In the genomic region with DNA sequence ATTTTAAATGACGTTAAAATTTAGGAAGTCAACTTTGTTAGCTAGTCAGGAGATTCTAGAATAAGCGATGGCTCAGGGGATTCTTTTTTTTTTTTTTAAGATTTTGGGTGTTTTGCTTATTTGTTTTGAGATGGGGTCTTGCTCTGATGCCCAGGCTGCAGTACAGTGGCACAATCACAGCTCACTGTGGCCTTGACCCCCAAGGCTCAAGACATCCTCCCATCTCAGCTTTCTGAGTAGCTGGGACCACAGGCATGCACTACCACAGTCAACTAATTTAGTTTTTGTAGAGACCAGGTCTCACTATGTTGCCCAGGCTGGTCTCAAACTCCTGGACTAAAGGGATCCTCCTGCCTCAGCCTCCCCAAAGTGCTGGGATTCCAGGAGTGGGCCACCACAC, we compare ENCODE assay signal across 16 cellular contexts. TPM values are rescaled to one million over a fixed set of nuclear protein-coding genes. Genes with fewer than 3 reads are reported as not detected.
DNase-seq lines count a peak whose midpoint lies in the region; ATAC-seq, FAIRE-seq and TF ChIP-seq lines count a peak whose summit lies in the region.
"Had no signal": no experiment of that assay in that cellular context is flagged by ENCODE, and none has a peak within 500 bp of the region (broad histone marks: within the 10 kb centered on the region; RNA-seq: fewer than 3 reads in every experiment).

No MANE protein-coding gene starts in this region.

- no peak overlapping the region for H3K9ac ChIP-seq in H9 (ENCODE audit: extremely low read depth, insufficient read length, low read length)
- H3K9ac ChIP-seq in K562 (ENCODE audit: insufficient read depth in 1 of 2, low read depth in 2 of 2, low read length in 2 of 2): no peak overlapping the region

- no peak overlapping the region for H3K4me2 ChIP-seq in H9 (ENCODE audit: insufficient read depth, insufficient read length, low read length)
- H3K4me2 ChIP-seq in K562 (ENCODE audit: insufficient read depth, low read length): no peak overlapping the region

- H3K27me3 ChIP-seq in H9 (ENCODE audit: insufficient read depth, low read length) (no peaks in the 10 kb centered on the region), K562 (ENCODE audit: control insufficient read depth in 2 of 2, insufficient read depth in 2 of 2, low read length in 2 of 2) (no peaks in the 10 kb centered on the region)

- H3K36me3 ChIP-seq in HEK293 (ENCODE audit: control insufficient read depth in 2 of 2, insufficient read depth in 1 of 2, low read length in 2 of 2): peaks cover 3% of the 10 kb centered on the region in 2 experiments
- H3K36me3 ChIP-seq in K562 (ENCODE audit: control insufficient read depth, insufficient read depth, low read length): peaks cover 22% of the 10 kb centered on the region; the same call in 2 of the 3 replicates

- no peak overlapping the region for H3K18ac ChIP-seq in H9 (ENCODE audit: insufficient read length, low read depth, low read length)

- no peak overlapping the region for H3K4me3 Mint-ChIP-seq in H9
- H3K4me3 Mint-ChIP-seq: CD4-positive, alpha-beta memory T cell had no signal

- H3K27ac ChIP-seq in H9 (ENCODE audit: insufficient read length, low read depth, low read length): no peak overlapping the region
- no peak overlapping the region for H3K27ac ChIP-seq in HEK293 (ENCODE audit: extremely low read depth, low read depth, low read length)
- no peak overlapping the region for H3K27ac ChIP-seq in K562 (ENCODE audit: extremely low read depth, low read depth, low read length)

- in situ Hi-C loops in K562 (cut with MboI): no loop called here

- H3K9me3 ChIP-seq in H9 (ENCODE audit: control insufficient read depth, low read depth, low read length) (no peaks in the 10 kb centered on the region), HEK293 (ENCODE audit: control insufficient read depth, insufficient read depth, low read depth, low read length) (no peaks in the 10 kb centered on the region), K562 (replicated peaks; ENCODE audit: control insufficient read depth, insufficient read depth, low read depth, low read length) (no peaks in the 10 kb centered on the region)

- TF ChIP-seq EP300 in K562 (IDR thresholded peaks at IDR 0.05; ENCODE audit: low read length): no peak

- WGBS in H9 (ENCODE audit: extremely low coverage, insufficient read length, low lambda C conversion rate): 100% methylated on average over 1 of the region's 2 CpGs
- WGBS in K562 (ENCODE audit: insufficient coverage, low coverage, missing lambda C conversion rate): 92% methylated on average over 2 of the region's 2 CpGs

- H2BK12ac ChIP-seq in H9 (ENCODE audit: insufficient read length, low read depth, low read length): no peak overlapping the region

- H2AK5ac ChIP-seq in H9 (ENCODE audit: insufficient read length, low read length): no peak overlapping the region

- CTCF ChIA-PET in HEK293 (lab: Yijun Ruan, JAX): interaction anchor here (0.6 kb wide), 1 partner anchor 49 kb away, joined by 3 read pairs; no protein-coding TSS in a partner anchor
- CTCF ChIA-PET in K562 (lab: Yijun Ruan, JAX; ENCODE audit: low intra/inter-chr PET ratio): no interaction called here

- H3T11ph ChIP-seq in H9 (ENCODE audit: low read length): no peak overlapping the region

- H2BK120ac ChIP-seq in H9 (ENCODE audit: low read depth, low read length, poor library complexity, severe bottlenecking): no peak overlapping the region

- no peaks in the 10 kb centered on the region for H3K9me1 ChIP-seq in K562 (ENCODE audit: control insufficient read depth, insufficient read depth, low read length)

- TF ChIP-seq POLR2A in K562 (conservative IDR thresholded peaks at IDR 0.05): no peak

- H3K79me2 ChIP-seq in H9 (ENCODE audit: insufficient read depth, low read length) (peaks cover 16% of the 10 kb centered on the region; the same call in 1 of the 2 replicates), K562 (ENCODE audit: control insufficient read depth, insufficient read depth, low read length) (peaks cover 94% of the 10 kb centered on the region)

- no peak overlapping the region for H3K56ac ChIP-seq in H9 (ENCODE audit: insufficient read length, low read depth, low read length)

- H3K27me3 Mint-ChIP-seq in H9 (ENCODE audit: low read depth): no peaks in the 10 kb centered on the region
- H3K27me3 Mint-ChIP-seq: CD4-positive, alpha-beta memory T cell had no signal

- no peak for FAIRE-seq in K562 (lab: Jason Lieb, UNC)
- FAIRE-seq: G401.6, GM12892 had no signal

- H2BK5ac ChIP-seq in H9 (ENCODE audit: insufficient read length, low read length): no peak overlapping the region

- no peak overlapping the region for H2BK20ac ChIP-seq in H9 (ENCODE audit: low read depth, low read length, poor library complexity, severe bottlenecking)

- no peak overlapping the region for H3K4ac ChIP-seq in H9 (ENCODE audit: low read depth, low read length)

- peaks cover 9% of the 10 kb centered on the region for H3K79me1 ChIP-seq in H9 (ENCODE audit: insufficient read depth, low read depth, low read length, poor library complexity, severe bottlenecking)

- no peak overlapping the region for H4K8ac ChIP-seq in H9 (replicated peaks; ENCODE audit: insufficient read length, low read depth, low read length)

- peaks cover 2% of the 10 kb centered on the region for H4K20me1 ChIP-seq in H9 (ENCODE audit: control insufficient read depth, insufficient read depth, insufficient read length)
- no peaks in the 10 kb centered on the region for H4K20me1 ChIP-seq in K562 (replicated peaks; ENCODE audit: control insufficient read depth, insufficient read depth, low read length)

- no peak overlapping the region for H4K91ac ChIP-seq in H9 (ENCODE audit: insufficient read length, low read depth, low read length)

- TF ChIP-seq RAD21 in K562 (CRISPR knock-in tag; conservative IDR thresholded peaks at IDR 0.05 in 1 of 2, IDR thresholded peaks at IDR 0.05 in 1 of 2): no peak

- POLR2A ChIA-PET in HEK293 (lab: Yijun Ruan, JAX): interaction anchor here (0.6 kb wide), 2 partner anchors 77 to 189 kb away, joined by 5 to 7 read pairs; no protein-coding TSS in a partner anchor
- POLR2A ChIA-PET in K562 (lab: Yijun Ruan, JAX): interaction anchor here (0.8 to 7.5 kb wide), 2 partner anchors 14 to 431 kb away, joined by 3 to 111 read pairs; a partner anchor contains a TSS

- intact Hi-C loops in K562 (cut with micrococcal nuclease): no loop called here

- no peak for ATAC-seq in K562
- no peak for ATAC-seq in HG03354 (IDR thresholded peaks at IDR 0.05; ENCODE audit: poor library complexity, severe bottlenecking, unreplicated experiment)
- ATAC-seq: HCT116 had no signal

- no peaks in the 10 kb centered on the region for H3K23me2 ChIP-seq in H9 (ENCODE audit: insufficient read length, low read depth, low read length, poor library complexity, severe bottlenecking)

- H2BK15ac ChIP-seq in H9 (ENCODE audit: low read depth, low read length): no peak overlapping the region

- no peaks in the 10 kb centered on the region for H3K9me3 Mint-ChIP-seq in H9
- H3K9me3 Mint-ChIP-seq: CD4-positive, alpha-beta memory T cell had no signal

- no peak overlapping the region for H4K5ac ChIP-seq in H9 (ENCODE audit: insufficient read length, low read depth, low read length)

- DNase-seq in H9 (no peak), K562 (ENCODE audit: extremely low read depth in 1 of 4, low spot score in 3 of 4) (no peak), T-helper 9 cell (no peak), NCI-H748 treated with DMSO at 0.1 percent for 48 hours (lab: John Stamatoyannopoulos, UW) (no peak)
- DNase-seq: C1 segment of cervical spinal cord; Calu3; CD4-positive, alpha-beta memory T cell; COR-L47; DND-41; GOT3; H7 had no signal

- no peak overlapping the region for H3K4me3 ChIP-seq in HEK293 (ENCODE audit: low read depth, low read length)
- no peak overlapping the region for H3K4me3 ChIP-seq in K562

- H3K4me1 Mint-ChIP-seq in H9: 0 out of 4 replicates have a peak, but pooled peaks cover 0 to 3% of the 10 kb centered on the region in 2 experiments

- H3K27ac Mint-ChIP-seq in H9: peak overlapping the region in 2 of 3 experiments; percentile 35 to 74; a peak in 2 of 7 replicates

- no TSS peak for BruUV-seq in K562 (replicated peaks; lab: Mats Ljungman, UMichigan)

- H3K23ac ChIP-seq in H9 (ENCODE audit: insufficient read length, low read depth, low read length): no peak overlapping the region

- no peak overlapping the region for H3K14ac ChIP-seq in H9 (ENCODE audit: insufficient read depth, low read length)

- H3K36me3 Mint-ChIP-seq in H9 (ENCODE audit: insufficient read depth in 1 of 3, low read depth in 3 of 3): peaks cover 7 to 12% (median 7%) of the 10 kb centered on the region in 3 experiments; a peak in 5 of 7 replicates

- H2AFZ ChIP-seq in H9 (ENCODE audit: low read length) (no peak overlapping the region), K562 (ENCODE audit: low read depth, low read length) (no peak overlapping the region)

- no peaks in the 10 kb centered on the region for H3K4me1 ChIP-seq in H9 (ENCODE audit: insufficient read depth, low read length)
- no peaks in the 10 kb centered on the region for H3K4me1 ChIP-seq in HEK293 (ENCODE audit: control insufficient read depth, insufficient read depth, low read length)
- peaks cover 18 to 26% of the 10 kb centered on the region in 2 experiments; a peak in 4 of 5 replicates for H3K4me1 ChIP-seq in K562 (replicated peaks in 1 of 2; ENCODE audit: control insufficient read depth in 2 of 2, insufficient read depth in 2 of 2, low read length in 2 of 2)

- TF ChIP-seq CTCF in H9 (conservative IDR thresholded peaks at IDR 0.05) (no peak), HEK293 (tag by site-specific recombination; IDR thresholded peaks at IDR 0.05) (no peak), K562 (IDR thresholded peaks at IDR 0.05 in 2 of 3, conservative IDR thresholded peaks at IDR 0.05 in 1 of 3; ENCODE audit: insufficient read depth in 2 of 3, low read depth in 1 of 3, low read length in 3 of 3) (no peak)

RNA-seq across cellular contexts. Expression of a gene that starts 16.9 kb away (rescaled TPM):
- 66.7 and 70.9 TPM in 2 replicates for total RNA-seq in H9 (2021)
- total RNA-seq in K562 (2011; cell fraction: chromatin; rRNA removed; ENCODE audit: low replicate concordance): 205 and 381 TPM in 2 replicates
- total RNA-seq in K562 (2011; cell fraction: nucleolus; rRNA removed): 125 and 161 TPM in 2 replicates
- total RNA-seq in K562 (2011; cell fraction: nucleoplasm; rRNA removed): 140 and 164 TPM in 2 replicates
- total RNA-seq in K562 (2014; rRNA removed): 73.3 and 86.1 TPM in 2 replicates
- total RNA-seq in K562 (2014; rRNA removed; fragmentation: Illumina TruSeq; extraction: Trizol): 80.8 and 92.2 TPM in 2 replicates
- 66.2 and 70.2 TPM in 2 replicates for total RNA-seq in K562 (2015; rRNA removed; fragmentation: Illumina TruSeq; extraction: Trizol)
- total RNA-seq in K562 (2021): 71.3 and 72.1 TPM in 2 replicates
- 57.7 and 77.0 TPM in 2 replicates for polyA plus RNA-seq in K562 (2011; rRNA removed)
- 49.6 and 61.3 TPM in 2 replicates for polyA plus RNA-seq in K562 (2011; cell fraction: cytosol; rRNA removed)
- 98.8 and 112 TPM in 2 replicates for polyA plus RNA-seq in K562 (2011; cell fraction: nucleus; rRNA removed)
- 36.9 and 41.3 TPM in 2 replicates for polyA plus RNA-seq in K562 (2012)
- polyA plus RNA-seq in K562 (2014; fragmentation: Illumina TruSeq; extraction: Trizol): 56.8 and 60.5 TPM in 2 replicates
- 10 to 100 TPM; 12.0 to 18.3 TPM for polyA plus RNA-seq in K562 (2014; fragmentation: Nextera tagmentation; extraction: Ambion mirVana)
- polyA plus RNA-seq in K562 (2014; rRNA removed): 63.0 and 69.3 TPM in 2 replicates
- 181 and 188 TPM in 2 replicates for polyA minus RNA-seq in K562 (2011; rRNA and poly(A)+ RNA removed)
- 39.6 and 57.6 TPM in 2 replicates for polyA minus RNA-seq in K562 (2011; cell fraction: cytosol; rRNA and poly(A)+ RNA removed)
- 129 and 178 TPM in 2 replicates for polyA minus RNA-seq in K562 (2011; cell fraction: nucleus; rRNA and poly(A)+ RNA removed)
